Comparison of ENCODE assay signal across 18 cellular contexts in genomic region chr3:195255571-195256501, GRCh38. TPM values are rescaled to one million over a fixed set of nuclear protein-coding genes. Genes with fewer than 3 reads are reported as not detected.
DNase-seq lines count a peak whose midpoint lies in the region; ATAC-seq lines count a peak whose summit lies in the region.
"Had no signal": no experiment of that assay in that cellular context is flagged by ENCODE, and none has a peak within 500 bp of the region (broad histone marks: within the 10 kb centered on the region; RNA-seq: fewer than 3 reads in every experiment).

No MANE protein-coding gene starts in this region.

- no peaks in the 10 kb centered on the region for H3K9me3 Mint-ChIP-seq in activated T-cell treated with anti-CD3 and anti-CD28 coated beads, Interleukin-2, amount 50 U/mL, for 24 hours
- H3K9me3 Mint-ChIP-seq in activated T-cell treated with anti-CD3 and anti-CD28 coated beads, Interleukin-2, amount 50 U/mL, for 4 hours, result no peaks in the 10 kb centered on the region
- H3K9me3 Mint-ChIP-seq in activated CD8-positive, alpha-beta memory T cell treated with anti-CD3 and anti-CD28 coated beads, Interleukin-2, amount 10 ng/mL, durations not matched to agents 7 days and 5 days (ENCODE audit: low read depth), result no peaks in the 10 kb centered on the region
- H3K9me3 Mint-ChIP-seq in stimulated activated effector memory CD8-positive, alpha-beta T cell treated with anti-CD3 and anti-CD28 coated beads, Interleukin-12 subunit alpha, Interleukin-12 subunit beta, amount 100 ng/mL, for 72 hours, result no peaks in the 10 kb centered on the region
- H3K9me3 Mint-ChIP-seq: activated naive CD8-positive, alpha-beta T cell treated with anti-CD3 and anti-CD28 coated beads, Interleukin-2, amount 50 U/mL, for 24 hours had no signal

- peak overlapping the region; percentile 44 for H3K27ac Mint-ChIP-seq in activated T-cell treated with anti-CD3 and anti-CD28 coated beads, Interleukin-2, amount 50 U/mL, for 24 hours
- H3K27ac Mint-ChIP-seq in activated CD8-positive, alpha-beta memory T cell treated with anti-CD3 and anti-CD28 coated beads, Interleukin-2, amount 10 ng/mL, durations not matched to agents 7 days and 5 days, result no peak overlapping the region
- no peak overlapping the region for H3K27ac Mint-ChIP-seq in stimulated activated effector memory CD8-positive, alpha-beta T cell treated with anti-CD3 and anti-CD28 coated beads, Interleukin-12 subunit alpha, Interleukin-12 subunit beta, amount 100 ng/mL, for 72 hours
- H3K27ac Mint-ChIP-seq: activated naive CD8-positive, alpha-beta T cell treated with anti-CD3 and anti-CD28 coated beads, Interleukin-2, amount 50 U/mL, for 24 hours had no signal

- peak; percentile 24 for DNase-seq in activated T-cell treated with anti-CD3 and anti-CD28 coated beads, Interleukin-2, amount 50 U/mL, for 24 hours
- DNase-seq in activated T-cell treated with anti-CD3 and anti-CD28 coated beads, Interleukin-2, amount 50 U/mL, for 4 hours, result no peak
- DNase-seq in activated CD8-positive, alpha-beta memory T cell treated with anti-CD3 and anti-CD28 coated beads, Interleukin-2, amount 10 ng/mL, durations not matched to agents 7 days and 5 days, result peak; percentile 37
- DNase-seq in left lobe of liver (ENCODE audit: low spot score) (peak; percentile 39), SIG-M5 treated with dmso at 0.1 percent for 504 hours (lab: John Stamatoyannopoulos, UW; ENCODE audit: unreplicated experiment) (no peak), NOMO-1 treated with DMSO at 0.1 percent for 48 hours (lab: John Stamatoyannopoulos, UW; ENCODE audit: unreplicated experiment) (no peak)
- peak; percentile 1 to 46 for DNase-seq in stimulated activated effector memory CD8-positive, alpha-beta T cell treated with anti-CD3 and anti-CD28 coated beads, Interleukin-12 subunit alpha, Interleukin-12 subunit beta, amount 100 ng/mL, for 72 hours (ENCODE audit: low spot score in 2 of 2)
- DNase-seq in stimulated activated CD4-positive, alpha-beta T cell treated with anti-CD3 and anti-CD28 coated beads, Interleukin-4, amount 100 ng/mL, for 4 hours, result no peak
- DNase-seq: activated naive CD8-positive, alpha-beta T cell treated with anti-CD3 and anti-CD28 coated beads, Interleukin-2, amount 50 U/mL, for 24 hours; cortex of kidney; heart right ventricle; KBM-7; left ventricle myocardium superior; SJCRH30; stimulated activated naive CD4-positive, alpha-beta T cell treated with Interleukin-2 at 50 U/mL for 16 hours; thyroid gland had no signal

- CTCF ChIA-PET in activated CD8-positive, alpha-beta memory T cell treated with anti-CD3 and anti-CD28 coated beads, Interleukin-2, amount 10 ng/mL, durations not matched to agents 7 days and 5 days (lab: Charles Lee), result interaction anchor here (1.4 to 2.1 kb wide), 2 partner anchors 14 to 568 kb away, joined by 3 to 6 read pairs; no protein-coding TSS in a partner anchor

- peaks cover 39% of the 10 kb centered on the region for H3K4me1 Mint-ChIP-seq in activated T-cell treated with anti-CD3 and anti-CD28 coated beads, Interleukin-2, amount 50 U/mL, for 24 hours (ENCODE audit: low read depth)
- H3K4me1 Mint-ChIP-seq in activated T-cell treated with anti-CD3 and anti-CD28 coated beads, Interleukin-2, amount 50 U/mL, for 4 hours (ENCODE audit: low read depth), result peaks cover 24% of the 10 kb centered on the region
- H3K4me1 Mint-ChIP-seq in activated CD8-positive, alpha-beta memory T cell treated with anti-CD3 and anti-CD28 coated beads, Interleukin-2, amount 10 ng/mL, durations not matched to agents 7 days and 5 days, result peaks cover 11% of the 10 kb centered on the region
- H3K4me1 Mint-ChIP-seq in stimulated activated effector memory CD8-positive, alpha-beta T cell treated with anti-CD3 and anti-CD28 coated beads, Interleukin-12 subunit alpha, Interleukin-12 subunit beta, amount 100 ng/mL, for 72 hours, result peaks cover 38% of the 10 kb centered on the region

- no peak overlapping the region for H3K4me3 Mint-ChIP-seq in activated T-cell treated with anti-CD3 and anti-CD28 coated beads, Interleukin-2, amount 50 U/mL, for 24 hours
- H3K4me3 Mint-ChIP-seq in activated T-cell treated with anti-CD3 and anti-CD28 coated beads, Interleukin-2, amount 50 U/mL, for 4 hours, result no peak overlapping the region
- H3K4me3 Mint-ChIP-seq in activated CD8-positive, alpha-beta memory T cell treated with anti-CD3 and anti-CD28 coated beads, Interleukin-2, amount 10 ng/mL, durations not matched to agents 7 days and 5 days, result no peak overlapping the region
- no peak overlapping the region for H3K4me3 Mint-ChIP-seq in stimulated activated effector memory CD8-positive, alpha-beta T cell treated with anti-CD3 and anti-CD28 coated beads, Interleukin-12 subunit alpha, Interleukin-12 subunit beta, amount 100 ng/mL, for 72 hours
- H3K4me3 Mint-ChIP-seq: activated naive CD8-positive, alpha-beta T cell treated with anti-CD3 and anti-CD28 coated beads, Interleukin-2, amount 50 U/mL, for 24 hours had no signal

- no peaks in the 10 kb centered on the region for H3K27me3 Mint-ChIP-seq in activated T-cell treated with anti-CD3 and anti-CD28 coated beads, Interleukin-2, amount 50 U/mL, for 24 hours
- H3K27me3 Mint-ChIP-seq in activated T-cell treated with anti-CD3 and anti-CD28 coated beads, Interleukin-2, amount 50 U/mL, for 4 hours (ENCODE audit: low read depth), result no peaks in the 10 kb centered on the region
- H3K27me3 Mint-ChIP-seq in activated CD8-positive, alpha-beta memory T cell treated with anti-CD3 and anti-CD28 coated beads, Interleukin-2, amount 10 ng/mL, durations not matched to agents 7 days and 5 days, result no peaks in the 10 kb centered on the region
- H3K27me3 Mint-ChIP-seq: activated naive CD8-positive, alpha-beta T cell treated with anti-CD3 and anti-CD28 coated beads, Interleukin-2, amount 50 U/mL, for 24 hours had no signal

- no peaks in the 10 kb centered on the region for H3K36me3 Mint-ChIP-seq in activated T-cell treated with anti-CD3 and anti-CD28 coated beads, Interleukin-2, amount 50 U/mL, for 24 hours (ENCODE audit: low read depth)
- no peaks in the 10 kb centered on the region for H3K36me3 Mint-ChIP-seq in activated T-cell treated with anti-CD3 and anti-CD28 coated beads, Interleukin-2, amount 50 U/mL, for 4 hours (ENCODE audit: insufficient read depth)
- no peaks in the 10 kb centered on the region for H3K36me3 Mint-ChIP-seq in activated CD8-positive, alpha-beta memory T cell treated with anti-CD3 and anti-CD28 coated beads, Interleukin-2, amount 10 ng/mL, durations not matched to agents 7 days and 5 days
- H3K36me3 Mint-ChIP-seq in stimulated activated effector memory CD8-positive, alpha-beta T cell treated with anti-CD3 and anti-CD28 coated beads, Interleukin-12 subunit alpha, Interleukin-12 subunit beta, amount 100 ng/mL, for 72 hours, result no peaks in the 10 kb centered on the region

- ATAC-seq in activated T-cell treated with anti-CD3 and anti-CD28 coated beads, Interleukin-2, amount 50 U/mL, for 4 hours, result no peak
- ATAC-seq in activated CD8-positive, alpha-beta memory T cell treated with anti-CD3 and anti-CD28 coated beads, Interleukin-2, amount 10 ng/mL, durations not matched to agents 7 days and 5 days, result no peak
- ATAC-seq in left lobe of liver, result no peak
- no peak for ATAC-seq in stimulated activated effector memory CD8-positive, alpha-beta T cell treated with anti-CD3 and anti-CD28 coated beads, Interleukin-12 subunit alpha, Interleukin-12 subunit beta, amount 100 ng/mL, for 72 hours
- ATAC-seq: activated CD4-positive, CD25-positive, alpha-beta regulatory T cell treated with anti-CD3 and anti-CD28 coated beads, Interleukin-2, amount 50 U/mL, for 24 hours; activated naive CD8-positive, alpha-beta T cell treated with anti-CD3 and anti-CD28 coated beads, Interleukin-2, amount 50 U/mL, for 24 hours; heart right ventricle; left ventricle myocardium superior; right lobe of liver had no signal

RNA-seq across cellular contexts. Expression of gene XXYLT1, which starts 15.1 kb away (rescaled TPM):
- total RNA-seq in activated T-cell treated with anti-CD3 and anti-CD28 coated beads, Interleukin-2, amount 50 U/mL, for 4 hours, result 10 to 100 TPM in 1 of 3 donors, 1 to 10 TPM in 2; 8.6 to 10.6 (median 8.8) TPM
- total RNA-seq in activated CD8-positive, alpha-beta memory T cell treated with anti-CD3 and anti-CD28 coated beads, Interleukin-2, amount 10 ng/mL, durations not matched to agents 7 days and 5 days, result 1 to 10 TPM; 7.2 to 9.2 TPM
- total RNA-seq in left lobe of liver, result 2.8 TPM

Comparison
In these comparisons a context has a peak if more than half of its experiments do, and no peak if none do; other contexts are left out.
1. DNase-seq: peak in activated T-cell treated with anti-CD3 and anti-CD28 coated beads, Interleukin-2, amount 50 U/mL, for 24 hours (single experiment), activated CD8-positive, alpha-beta memory T cell treated with anti-CD3 and anti-CD28 coated beads, Interleukin-2, amount 10 ng/mL, durations not matched to agents 7 days and 5 days (single experiment), left lobe of liver (single experiment) and stimulated activated effector memory CD8-positive, alpha-beta T cell treated with anti-CD3 and anti-CD28 coated beads, Interleukin-12 subunit alpha, Interleukin-12 subunit beta, amount 100 ng/mL, for 72 hours (2 of 2); none in activated T-cell treated with anti-CD3 and anti-CD28 coated beads, Interleukin-2, amount 50 U/mL, for 4 hours (single experiment), SIG-M5 treated with dmso at 0.1 percent for 504 hours (single experiment), NOMO-1 treated with DMSO at 0.1 percent for 48 hours (single experiment) and stimulated activated CD4-positive, alpha-beta T cell treated with anti-CD3 and anti-CD28 coated beads, Interleukin-4, amount 100 ng/mL, for 4 hours (0 of 2).